In genomic region chr6:159279790-159280277, GRCh38 we compare ENCODE assay signal across 14 cellular contexts.
DNase-seq lines count a peak whose midpoint lies in the region; ATAC-seq and TF ChIP-seq lines count a peak whose summit lies in the region.
"Had no signal": no experiment of that assay in that cellular context is flagged by ENCODE, and none has a peak within 500 bp of the region (broad histone marks: within the 10 kb centered on the region; RNA-seq: fewer than 3 reads in every experiment).

No MANE protein-coding gene starts in this region.

- H3K27me3 ChIP-seq in right cardiac atrium (ENCODE audit: control insufficient read depth, insufficient read depth) (no peaks in the 10 kb centered on the region), left ventricle myocardium inferior (ENCODE audit: low read depth) (peaks cover 51% of the 10 kb centered on the region), endodermal cell (ENCODE audit: control insufficient read depth, insufficient read depth, low read length, poor library complexity, severe bottlenecking) (no peaks in the 10 kb centered on the region), stomach (no peaks in the 10 kb centered on the region)

- H3K36me3 Mint-ChIP-seq in endodermal cell (ENCODE audit: low read depth) (no peaks in the 10 kb centered on the region), chondrocyte (ENCODE audit: low read depth) (peaks cover 2% of the 10 kb centered on the region)

- peak in 1 of 3 donors; percentile 32 for DNase-seq in right cardiac atrium
- DNase-seq in left ventricle myocardium inferior, result no peak
- DNase-seq in RPMI7951 (ENCODE audit: low read depth), result peak; percentile 81
- DNase-seq in endodermal cell, result no peak
- peak; percentile 69 for DNase-seq in stomach
- DNase-seq in cerebellar cortex (ENCODE audit: low spot score), result no peak
- no peak for DNase-seq in chondrocyte (ENCODE audit: low spot score)
- DNase-seq: activated CD4-positive, CD25-positive, alpha-beta regulatory T cell treated with anti-CD3 and anti-CD28 coated beads, Interleukin-2, amount 50 U/mL, for 72 hours; activated naive CD4-positive, alpha-beta T cell treated with anti-CD3 and anti-CD28 coated beads for 36 hours; Caco-2; NCI-H446 treated with DMSO at 0.1 percent for 48 hours; stimulated activated naive CD4-positive, alpha-beta T cell had no signal

- no peaks in the 10 kb centered on the region for H3K4me1 Mint-ChIP-seq in endodermal cell
- H3K4me1 Mint-ChIP-seq in chondrocyte (ENCODE audit: low read depth), result no peaks in the 10 kb centered on the region

- intact Hi-C loops in right cardiac atrium (cut with DNase I), result no loop called here
- intact Hi-C loops in left ventricle myocardium inferior (cut with micrococcal nuclease), result no loop called here
- intact Hi-C loops in stomach (cut with DNase I; ENCODE audit: low total_unique reads), result no loop called here

- no peak overlapping the region for H3K4me3 Mint-ChIP-seq in endodermal cell
- no peak overlapping the region for H3K4me3 Mint-ChIP-seq in chondrocyte (ENCODE audit: unreplicated experiment)
- H3K4me3 Mint-ChIP-seq: activated naive CD4-positive, alpha-beta T cell treated with anti-CD3 and anti-CD28 coated beads for 36 hours had no signal

- H3K27me3 Mint-ChIP-seq in endodermal cell (ENCODE audit: insufficient read depth) (peaks cover 20% of the 10 kb centered on the region), chondrocyte (ENCODE audit: low read depth) (peaks cover 3% of the 10 kb centered on the region)

- no peak for TF ChIP-seq CTCF in left ventricle myocardium inferior (IDR thresholded peaks at IDR 0.05; ENCODE audit: borderline replicate concordance)
- TF ChIP-seq CTCF in endodermal cell (conservative IDR thresholded peaks at IDR 0.05), result no peak
- no peak for TF ChIP-seq CTCF in stomach (IDR thresholded peaks at IDR 0.05)
- no peak for TF ChIP-seq CTCF in chondrocyte (IDR thresholded peaks at IDR 0.05)

- no peaks in the 10 kb centered on the region for H3K36me3 ChIP-seq in left ventricle myocardium inferior
- no peaks in the 10 kb centered on the region for H3K36me3 ChIP-seq in endodermal cell (ENCODE audit: control insufficient read depth, insufficient read depth, low read length)
- no peaks in the 10 kb centered on the region for H3K36me3 ChIP-seq in stomach

- H3K9me3 ChIP-seq in right cardiac atrium (ENCODE audit: control insufficient read depth, low read length) (no peaks in the 10 kb centered on the region), left ventricle myocardium inferior (replicated peaks) (peaks cover 3% of the 10 kb centered on the region), endodermal cell (ENCODE audit: control insufficient read depth, low read length) (peaks cover 40% of the 10 kb centered on the region), stomach (no peaks in the 10 kb centered on the region)

- TF ChIP-seq POLR2A in stomach (IDR thresholded peaks at IDR 0.05), result no peak

- no peak for TF ChIP-seq EP300 in stomach (IDR thresholded peaks at IDR 0.05)

- ATAC-seq in right cardiac atrium (peak; percentile 45 to 89), HG03432 (IDR thresholded peaks at IDR 0.05; ENCODE audit: unreplicated experiment) (no peak)

- no peak overlapping the region for H3K4me3 ChIP-seq in right cardiac atrium (ENCODE audit: low read length)
- no peak overlapping the region for H3K4me3 ChIP-seq in left ventricle myocardium inferior
- H3K4me3 ChIP-seq in endodermal cell (ENCODE audit: low read length), result peak overlapping the region; percentile 14
- no peak overlapping the region for H3K4me3 ChIP-seq in stomach
- H3K4me3 ChIP-seq: smooth muscle cell had no signal

- WGBS in right cardiac atrium, result 30% methylated on average over 10 of the region's 10 CpGs
- 81 to 93% methylated on average over 9 to 10 of the region's 10 CpGs for WGBS in endodermal cell (ENCODE audit: insufficient coverage in 1 of 2, insufficient read length in 1 of 2), 2 experiments
- 24 to 51% (median 35%) methylated on average over 10 of the region's 10 CpGs for WGBS in stomach, 5 donors

- no peak overlapping the region for H3K9ac ChIP-seq in endodermal cell (ENCODE audit: extremely low read depth, low read length, poor library complexity, severe bottlenecking)

- H3K27ac ChIP-seq in right cardiac atrium (ENCODE audit: low read length) (no peak overlapping the region), left ventricle myocardium inferior (replicated peaks) (no peak overlapping the region), endodermal cell (ENCODE audit: low read depth, low read length) (no peak overlapping the region), stomach (no peak overlapping the region)

- H3K27ac Mint-ChIP-seq in endodermal cell (no peak overlapping the region), chondrocyte (ENCODE audit: unreplicated experiment) (no peak overlapping the region)
- H3K27ac Mint-ChIP-seq: activated naive CD4-positive, alpha-beta T cell treated with anti-CD3 and anti-CD28 coated beads for 36 hours had no signal

- H3K9me3 Mint-ChIP-seq in endodermal cell, result peaks cover 21% of the 10 kb centered on the region
- H3K9me3 Mint-ChIP-seq in chondrocyte (ENCODE audit: low read depth), result no peaks in the 10 kb centered on the region

- no peaks in the 10 kb centered on the region for H3K4me1 ChIP-seq in right cardiac atrium (ENCODE audit: control insufficient read depth, insufficient read depth, low read length)
- H3K4me1 ChIP-seq in left ventricle myocardium inferior, result no peaks in the 10 kb centered on the region
- H3K4me1 ChIP-seq in endodermal cell (ENCODE audit: control insufficient read depth, insufficient read depth, low read length), result no peaks in the 10 kb centered on the region
- H3K4me1 ChIP-seq in stomach, result peaks cover 0 to 6% (median 3%) of the 10 kb centered on the region in 4 donors
- H3K4me1 ChIP-seq: Caco-2 had no signal

Comparison
In these comparisons a context has a peak if more than half of its experiments do, and no peak if none do; other contexts are left out.
1. DNase-seq: peak in RPMI7951 (single experiment) and stomach (single experiment); none in left ventricle myocardium inferior (single experiment), endodermal cell (single experiment), cerebellar cortex (single experiment) and chondrocyte (single experiment).